11 cellular contexts compared by ENCODE assay signal in the genomic region with DNA sequence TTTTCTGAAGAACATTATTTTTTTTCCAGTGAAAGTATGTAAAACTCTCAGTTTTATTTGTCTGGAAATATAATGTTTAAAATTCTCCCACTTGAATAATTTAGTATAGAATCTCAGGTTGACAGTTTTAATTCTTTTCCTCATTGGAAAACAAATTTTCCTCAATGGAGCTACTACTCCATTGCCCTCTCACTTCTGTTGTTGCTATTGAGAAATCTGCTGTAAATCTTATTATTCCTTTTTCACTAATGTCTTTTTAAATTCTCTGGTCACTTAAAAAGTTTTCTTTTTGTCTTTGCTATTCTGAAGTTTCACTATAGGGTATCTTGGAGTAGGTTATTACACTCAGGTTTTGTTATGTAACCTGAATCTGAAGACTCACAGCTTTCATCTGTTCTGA.
"Had no signal": no experiment of that assay in that cellular context is flagged by ENCODE, and none has a peak within 500 bp of the region (broad histone marks: within the 10 kb centered on the region; RNA-seq: fewer than 3 reads in every experiment).

No MANE protein-coding gene starts in this region.

- H3K9ac ChIP-seq: GM23248 had no signal

- DNase-seq: GM23248, GOT3, H7, H9, HCEC 1CT, HFFc6 had no signal

- H2AFZ ChIP-seq: GM23248, GM23338 had no signal

- H3K36me3 ChIP-seq: HAP-1 had no signal

- H3K4me1 ChIP-seq: HAP-1 had no signal

- H3K4me3 ChIP-seq: GM23248, GM23338, HAP-1 had no signal

- H3K27ac Mint-ChIP-seq: GM23338, H9, HFFc6 had no signal

- H3K4me2 ChIP-seq: GM23338 had no signal

- ATAC-seq: GM23338, HCT116 had no signal

- H3K27ac ChIP-seq: GM23248 had no signal

- H3K4me3 Mint-ChIP-seq: GM23338, H9, HFFc6 had no signal

- H3K4me1 Mint-ChIP-seq: GM23338 had no signal

- H3K9me3 ChIP-seq: HAP-1 had no signal

- FAIRE-seq: H1, H54 had no signal
